21 cellular contexts compared by ENCODE assay signal in genomic region chr6:31871068-31871659, GRCh38. TPM values are rescaled to one million over a fixed set of nuclear protein-coding genes. Genes with fewer than 3 reads are reported as not detected.
DNase-seq lines count a peak whose midpoint lies in the region; ATAC-seq and TF ChIP-seq lines count a peak whose summit lies in the region.
"Had no signal": no experiment of that assay in that cellular context is flagged by ENCODE, and none has a peak within 500 bp of the region (broad histone marks: within the 10 kb centered on the region; RNA-seq: fewer than 3 reads in every experiment).

No MANE protein-coding gene starts in this region.

- H3K27ac ChIP-seq in mesodermal cell (ENCODE audit: low read depth, low read length, severe bottlenecking) (peak overlapping the region; percentile 57), breast epithelium (no peak overlapping the region)
- H3K27ac ChIP-seq: GM23248, KMS-11, PC-9 had no signal

- TF ChIP-seq CTCF in brain (conservative IDR thresholded peaks at IDR 0.05) (no peak), breast epithelium (IDR thresholded peaks at IDR 0.05) (no peak)

- peaks cover 10% of the 10 kb centered on the region for H3K27me3 Mint-ChIP-seq in brain
- H3K27me3 Mint-ChIP-seq: activated naive CD4-positive, alpha-beta T cell treated with anti-CD3 and anti-CD28 coated beads, Interleukin-2, amount 50 U/mL, for 24 hours had no signal

- peak overlapping the region in 3 of 5 experiments; percentile 19 to 75 (median 22) for H3K27ac Mint-ChIP-seq in brain

- H3K36me3 ChIP-seq in mesodermal cell (ENCODE audit: control insufficient read depth, insufficient read depth, low read length) (no peaks in the 10 kb centered on the region), breast epithelium (no peaks in the 10 kb centered on the region)
- H3K36me3 ChIP-seq: thyroid gland had no signal

- no peak for ATAC-seq in Right ventricle myocardium inferior
- no peak for ATAC-seq in HG03196 (IDR thresholded peaks at IDR 0.05; ENCODE audit: unreplicated experiment)
- no peak for ATAC-seq in stimulated activated naive CD8-positive, alpha-beta T cell treated with anti-CD3 and anti-CD28 coated beads, Interleukin-15, Interleukin-2, amounts not matched to agents 100 U/mL and 50 U/mL, for 24 hours
- ATAC-seq: left cardiac atrium had no signal

- H3K9me3 ChIP-seq in mesodermal cell (ENCODE audit: control insufficient read depth, low read length) (no peaks in the 10 kb centered on the region), breast epithelium (no peaks in the 10 kb centered on the region)
- H3K9me3 ChIP-seq: thyroid gland had no signal

- no peaks in the 10 kb centered on the region for H3K36me3 Mint-ChIP-seq in brain
- H3K36me3 Mint-ChIP-seq: activated naive CD4-positive, alpha-beta T cell treated with anti-CD3 and anti-CD28 coated beads, Interleukin-2, amount 50 U/mL, for 24 hours had no signal

- no peak for TF ChIP-seq POLR2A in breast epithelium (IDR thresholded peaks at IDR 0.05)

- peaks cover 6% of the 10 kb centered on the region for H3K4me1 ChIP-seq in mesodermal cell (ENCODE audit: control insufficient read depth, insufficient read depth, low read length, poor library complexity, severe bottlenecking)
- H3K4me1 ChIP-seq in breast epithelium: no peaks in the 10 kb centered on the region

- intact Hi-C loops in Right ventricle myocardium inferior (cut with DNase I) (no loop called here), cardiac septum (cut with DNase I) (no loop called here), breast epithelium (cut with DNase I; ENCODE audit: low total_unique reads) (no loop called here)

- DNase-seq in Right ventricle myocardium inferior (ENCODE audit: missing footprints) (peak; percentile 1), cardiac septum (ENCODE audit: low spot score) (no peak), NK-92 (lab: John Stamatoyannopoulos, UW; ENCODE audit: unreplicated experiment) (no peak), breast epithelium (ENCODE audit: low spot score in 2 of 2) (no peak)
- no peak for DNase-seq in stimulated activated naive CD8-positive, alpha-beta T cell treated with anti-CD3 and anti-CD28 coated beads, Interleukin-15, Interleukin-2, amounts not matched to agents 100 U/mL and 50 U/mL, for 24 hours
- DNase-seq: activated CD4-positive, alpha-beta T cell treated with anti-CD3 and anti-CD28 coated beads for 1 hour; Calu3; GM23248; head of caudate nucleus; left cardiac atrium; NCI-H510A; PC-9; retina; stimulated activated CD4-positive, alpha-beta T cell treated with anti-CD3 and anti-CD28 coated beads, Interleukin-1b, Interleukin-23, amount 100 ng/mL, for 48 hours had no signal

- no peak overlapping the region for H3K4me3 Mint-ChIP-seq in brain
- H3K4me3 Mint-ChIP-seq: activated naive CD4-positive, alpha-beta T cell treated with anti-CD3 and anti-CD28 coated beads, Interleukin-2, amount 50 U/mL, for 24 hours had no signal

- H3K4me3 ChIP-seq in mesodermal cell (ENCODE audit: extremely low read depth, insufficient read depth, low read length, poor library complexity, severe bottlenecking) (no peak overlapping the region), breast epithelium (no peak overlapping the region)
- H3K4me3 ChIP-seq: GM23248, PC-9, thyroid gland had no signal

- no peaks in the 10 kb centered on the region for H3K27me3 ChIP-seq in breast epithelium
- H3K27me3 ChIP-seq: thyroid gland had no signal

- H3K9me3 Mint-ChIP-seq in brain: no peaks in the 10 kb centered on the region
- H3K9me3 Mint-ChIP-seq: activated naive CD4-positive, alpha-beta T cell treated with anti-CD3 and anti-CD28 coated beads, Interleukin-2, amount 50 U/mL, for 24 hours had no signal

- 75 to 80% methylated on average over 5 to 7 of the region's 9 CpGs for WGBS in mesodermal cell (ENCODE audit: insufficient coverage in 2 of 2), 2 experiments

- peaks cover 7% of the 10 kb centered on the region for H3K4me1 Mint-ChIP-seq in brain
- H3K4me1 Mint-ChIP-seq: activated naive CD4-positive, alpha-beta T cell treated with anti-CD3 and anti-CD28 coated beads, Interleukin-2, amount 50 U/mL, for 24 hours had no signal

RNA-seq across cellular contexts. Expression of gene SLC44A4, which starts 7.6 kb away (rescaled TPM):
- total RNA-seq in Right ventricle myocardium inferior (not detected), cardiac septum (not detected), breast epithelium (10 to 100 TPM in 2 of 3 donors, under 1 TPM in 1; 0.32 to 35.4 (median 10.5) TPM)
- polyA plus RNA-seq in brain (ENCODE audit: insufficient read depth, low read depth, low replicate concordance): 15.7 TPM
- 0.74 TPM for polyA plus RNA-seq in mesodermal cell (2013, experiment 1 of 2)
- polyA plus RNA-seq in mesodermal cell (2013, experiment 2 of 2): 0.66 TPM
- total RNA-seq: GM23248; left cardiac atrium; T-helper 1 cell treated with Interleukin-12 subunit alpha and Interleukin-12 subunit beta and Interleukin-4 antibody, amounts not matched to agents 30 ng/mL and 1 ng/mL, for 36 hours had no signal
- polyA plus RNA-seq: GM23248 had no signal

RNA-seq across cellular contexts. Expression of gene NEU1, which starts 8.5 kb away (rescaled TPM):
- total RNA-seq in Right ventricle myocardium inferior: 25.6 TPM
- 19.4 TPM for total RNA-seq in cardiac septum
- 59.5 TPM for polyA plus RNA-seq in brain (ENCODE audit: insufficient read depth, low read depth, low replicate concordance)
- 70.0 TPM for polyA plus RNA-seq in mesodermal cell (2013, experiment 1 of 2)
- polyA plus RNA-seq in mesodermal cell (2013, experiment 2 of 2): 60.5 TPM
- 10 to 100 TPM; 44.6 to 57.3 (median 48.9) TPM for total RNA-seq in breast epithelium

RNA-seq across cellular contexts. Expression of gene EHMT2, which starts 26.3 kb away (rescaled TPM):
- total RNA-seq in Right ventricle myocardium inferior: 16.8 TPM
- 14.5 TPM for total RNA-seq in cardiac septum
- polyA plus RNA-seq in brain (ENCODE audit: insufficient read depth, low read depth, low replicate concordance): 168 TPM
- polyA plus RNA-seq in mesodermal cell (2013, experiment 1 of 2): 75.0 TPM
- 68.5 TPM for polyA plus RNA-seq in mesodermal cell (2013, experiment 2 of 2)
- 10 to 100 TPM; 34.6 to 37.5 (median 37.0) TPM for total RNA-seq in breast epithelium

RNA-seq across cellular contexts. Expression of gene ZBTB12, which starts 30.7 kb away (rescaled TPM):
- total RNA-seq in Right ventricle myocardium inferior (3.2 TPM), cardiac septum (5.2 TPM), breast epithelium (1 to 10 TPM in 2 of 3 donors, under 1 TPM in 1; 0.64 to 3.3 (median 1.9) TPM)
- 36.9 TPM for polyA plus RNA-seq in brain (ENCODE audit: insufficient read depth, low read depth, low replicate concordance)
- 16.3 TPM for polyA plus RNA-seq in mesodermal cell (2013, experiment 1 of 2)
- 14.6 TPM for polyA plus RNA-seq in mesodermal cell (2013, experiment 2 of 2)
- polyA plus RNA-seq: GM23248 had no signal

RNA-seq across cellular contexts. Expression of gene HSPA1B, which starts 43.6 kb away (rescaled TPM):
- total RNA-seq in Right ventricle myocardium inferior: 215 TPM
- 221 TPM for total RNA-seq in cardiac septum
- 248 TPM for polyA plus RNA-seq in brain (ENCODE audit: insufficient read depth, low read depth, low replicate concordance)
- polyA plus RNA-seq in mesodermal cell (2013, experiment 1 of 2): 42.1 TPM
- 32.1 TPM for polyA plus RNA-seq in mesodermal cell (2013, experiment 2 of 2)
- total RNA-seq in breast epithelium: 100 to 1,000 TPM; 113 to 376 (median 232) TPM
